ENCODE assay signal across 8 cellular contexts in the genomic region with DNA sequence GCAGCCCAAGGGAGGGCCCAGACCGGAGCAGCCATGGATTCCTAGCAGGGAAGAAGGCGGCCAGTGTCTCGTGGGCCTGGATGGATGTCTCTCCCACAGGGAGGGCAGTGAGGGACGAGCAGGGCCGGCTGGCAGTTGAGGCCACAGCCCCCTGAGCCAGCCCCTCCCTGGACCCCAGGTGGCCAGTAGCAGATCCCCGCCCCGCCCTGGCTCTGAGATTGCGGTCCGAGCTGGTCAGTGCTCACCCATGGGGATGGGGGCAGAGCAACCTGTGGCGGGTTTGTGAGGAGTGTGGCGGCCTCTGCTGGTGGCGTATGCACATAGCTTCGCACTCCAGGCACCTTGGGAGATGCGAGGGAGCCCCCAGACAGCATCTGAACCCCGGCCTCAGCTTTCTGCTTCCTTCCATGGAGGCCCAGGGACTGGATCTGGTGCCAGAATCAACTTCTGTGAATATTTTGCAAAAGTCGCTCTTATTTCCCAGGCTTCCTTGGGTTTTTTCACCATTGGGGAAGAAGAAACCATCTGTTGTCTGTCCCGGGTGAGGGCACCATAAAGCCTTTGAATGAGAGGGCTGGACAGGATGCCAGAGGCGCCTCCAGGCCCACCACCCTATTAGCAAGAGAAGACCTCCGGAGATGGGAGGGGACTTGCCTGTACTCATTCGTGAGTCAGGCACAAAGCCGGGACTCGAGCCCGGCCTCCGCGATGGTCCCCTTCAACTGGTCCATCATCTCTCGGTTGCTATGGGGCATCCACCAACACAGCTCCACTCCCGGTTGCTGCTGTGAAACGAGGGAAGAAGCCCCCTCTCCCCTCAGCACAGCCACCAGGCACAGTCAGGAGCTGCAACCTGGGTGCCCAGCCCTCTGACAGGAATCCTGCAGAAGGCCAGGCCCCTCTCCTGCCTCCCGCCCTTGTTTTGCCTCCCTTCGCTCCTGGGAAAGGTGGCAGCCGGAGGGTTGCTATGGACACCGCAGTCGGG. TPM values are rescaled to one million over a fixed set of nuclear protein-coding genes. Genes with fewer than 3 reads are reported as not detected.
A peak's percentile ranks its signal among the peaks of the same experiment; 100 is the strongest.
DNase-seq lines count a peak whose midpoint lies in the region; ATAC-seq, FAIRE-seq and TF ChIP-seq lines count a peak whose summit lies in the region.

No MANE protein-coding gene starts in this region.

- H3K27ac ChIP-seq in CD4-positive, alpha-beta memory T cell (ENCODE audit: low read depth, low read length): no peak overlapping the region

- no peaks in the 10 kb centered on the region for H3K27me3 ChIP-seq in CD4-positive, alpha-beta memory T cell (ENCODE audit: insufficient read depth, low read length)
- H3K27me3 ChIP-seq in bronchial epithelial cell (ENCODE audit: control insufficient read depth, insufficient read depth, low read length) (peaks cover 2% of the 10 kb centered on the region), kidney epithelial cell (ENCODE audit: control insufficient read depth, insufficient read depth, low read length) (no peaks in the 10 kb centered on the region)

- H3K4me3 ChIP-seq in CD4-positive, alpha-beta memory T cell (ENCODE audit: low read length in 2 of 2): no peak overlapping the region
- H3K4me3 ChIP-seq in HFF-Myc (replicated peaks; ENCODE audit: low read depth, low read length) (no peak overlapping the region), bronchial epithelial cell (ENCODE audit: low read depth, low read length) (no peak overlapping the region), kidney epithelial cell (ENCODE audit: low read depth, low read length) (no peak overlapping the region)

- FAIRE-seq in bronchial epithelial cell (lab: Jason Lieb, UNC): no peak

- TF ChIP-seq CTCF in HFF-Myc (IDR thresholded peaks at IDR 0.05; ENCODE audit: low read depth, low read length, missing control alignments) (peak; percentile 83), activated B cell treated with CpG ODN at 0.5 μM for 24 hours (IDR thresholded peaks at IDR 0.05) (no peak), bronchial epithelial cell (IDR thresholded peaks at IDR 0.05; ENCODE audit: insufficient read depth, low read length, severe bottlenecking) (peak; percentile 91), kidney epithelial cell (IDR thresholded peaks at IDR 0.05; ENCODE audit: insufficient read depth, low read length, poor library complexity, severe bottlenecking) (peak; percentile 85)

- intact Hi-C loops in CD4-positive, alpha-beta memory T cell (cut with micrococcal nuclease): loop anchor here (1.0 kb wide), 4 partner anchors 106 to 399 kb away; no protein-coding TSS in a partner anchor
- intact Hi-C loops in activated B cell treated with CpG ODN at 0.5 μM for 24 hours (cut with micrococcal nuclease): loop anchor here (1.0 to 2.0 kb wide), 5 partner anchors 118 to 399 kb away; no protein-coding TSS in a partner anchor

- ATAC-seq in activated B cell treated with CpG ODN at 0.5 μM for 24 hours (ENCODE audit: low read depth) (peak; percentile 99), GM21576 (IDR thresholded peaks at IDR 0.05; ENCODE audit: unreplicated experiment) (no peak)

- H3K36me3 ChIP-seq in CD4-positive, alpha-beta memory T cell (ENCODE audit: insufficient read depth, low read length): no peaks in the 10 kb centered on the region
- H3K36me3 ChIP-seq in bronchial epithelial cell (ENCODE audit: control insufficient read depth, insufficient read depth, low read length) (no peaks in the 10 kb centered on the region), kidney epithelial cell (ENCODE audit: control insufficient read depth, insufficient read depth, low read length) (no peaks in the 10 kb centered on the region)

- H3K27ac Mint-ChIP-seq in CD4-positive, alpha-beta memory T cell: no peak overlapping the region
- no peak overlapping the region for H3K27ac Mint-ChIP-seq in activated B cell treated with CpG ODN at 0.5 μM for 24 hours

- H3K4me1 Mint-ChIP-seq in CD4-positive, alpha-beta memory T cell: peaks cover 0 to 1% (median 0%) of the 10 kb centered on the region in 4 donors
- H3K4me1 Mint-ChIP-seq in activated B cell treated with CpG ODN at 0.5 μM for 24 hours: no peaks in the 10 kb centered on the region

- POLR2A ChIA-PET in CD4-positive, alpha-beta memory T cell (lab: Charles Lee; ENCODE audit: partially characterized antibody): interaction anchor here (0.9 to 1.6 kb wide), 4 partner anchors 83 to 319 kb away, joined by 3 to 5 read pairs (median 3); partner anchors contain the start of gene PYGO2
- POLR2A ChIA-PET in activated B cell treated with CpG ODN at 0.5 μM for 24 hours (lab: Charles Lee): interaction anchor here (0.8 to 1.6 kb wide), 3 partner anchors 15 to 321 kb away, joined by 3 to 10 read pairs (median 4); partner anchors contain the start of gene UBE2Q1

- H3K4me3 Mint-ChIP-seq in CD4-positive, alpha-beta memory T cell: no peak overlapping the region
- H3K4me3 Mint-ChIP-seq in activated B cell treated with CpG ODN at 0.5 μM for 24 hours: no peak overlapping the region

- no peaks in the 10 kb centered on the region for H3K9me3 ChIP-seq in CD4-positive, alpha-beta memory T cell (ENCODE audit: control insufficient read depth in 1 of 2, low read length in 2 of 2)

- H3K4me1 ChIP-seq in CD4-positive, alpha-beta memory T cell (ENCODE audit: insufficient read depth, low read length): no peaks in the 10 kb centered on the region

- CTCF ChIA-PET in CD4-positive, alpha-beta memory T cell (lab: Charles Lee; ENCODE audit: partially characterized antibody): interaction anchor here (0.6 to 4.3 kb wide), 27 partner anchors 9 to 1130 kb away, joined by 3 to 29 read pairs (median 4); no protein-coding TSS in a partner anchor
- CTCF ChIA-PET in activated B cell treated with CpG ODN at 0.5 μM for 24 hours (lab: Charles Lee): interaction anchor here (0.7 to 2.7 kb wide), 19 partner anchors 13 to 398 kb away, joined by 3 to 36 read pairs (median 4); no protein-coding TSS in a partner anchor

- DNase-seq in CD4-positive, alpha-beta memory T cell: peak; percentile 58 to 68 (median 62)
- no peak for DNase-seq in HFF-Myc (ENCODE audit: extremely low read depth, low read depth)
- DNase-seq in NCI-H2196 treated with DMSO at 0.1 percent for 48 hours (lab: John Stamatoyannopoulos, UW; ENCODE audit: unreplicated experiment): peak; percentile 60
- peak; percentile 64 for DNase-seq in activated B cell treated with CpG ODN at 0.5 μM for 24 hours
- DNase-seq in bronchial epithelial cell (ENCODE audit: low read depth): peak; percentile 33
- DNase-seq in kidney epithelial cell (ENCODE audit: low read depth): peak; percentile 12
- peak; percentile 78 to 79 for DNase-seq in stimulated activated CD4-positive, alpha-beta T cell treated with anti-CD3 and anti-CD28 coated beads, Interleukin-2, amount 100 ng/mL, for 24 hours

- peaks cover 2 to 5% of the 10 kb centered on the region in 2 donors for H3K27me3 Mint-ChIP-seq in CD4-positive, alpha-beta memory T cell
- no peaks in the 10 kb centered on the region for H3K27me3 Mint-ChIP-seq in activated B cell treated with CpG ODN at 0.5 μM for 24 hours

- H3K36me3 Mint-ChIP-seq in CD4-positive, alpha-beta memory T cell: no peaks in the 10 kb centered on the region
- H3K36me3 Mint-ChIP-seq in activated B cell treated with CpG ODN at 0.5 μM for 24 hours (ENCODE audit: low read depth): no peaks in the 10 kb centered on the region

- H3K9me3 Mint-ChIP-seq in CD4-positive, alpha-beta memory T cell: peaks cover 0 to 2% (median 0%) of the 10 kb centered on the region in 8 donors
- H3K9me3 Mint-ChIP-seq in activated B cell treated with CpG ODN at 0.5 μM for 24 hours: no peaks in the 10 kb centered on the region

RNA-seq across cellular contexts. Expression of gene KCNN3, which starts 8.6 kb away (rescaled TPM):
- under 1 TPM in 1 of 2 experiments, not detected in 1; 0.06 TPM for total RNA-seq in CD4-positive, alpha-beta memory T cell
- not detected for polyA plus RNA-seq in CD4-positive, alpha-beta memory T cell
- total RNA-seq in activated B cell treated with CpG ODN at 0.5 μM for 24 hours: 0.44 and 1.1 TPM in 2 replicates
- under 0.01 TPM in 1 of 2 replicates, not detected in the other for total RNA-seq in bronchial epithelial cell
- 0.04 and 0.34 TPM in 2 replicates for total RNA-seq in kidney epithelial cell

RNA-seq across cellular contexts. Expression of gene PMVK, which starts 57.9 kb away (rescaled TPM):
- total RNA-seq in CD4-positive, alpha-beta memory T cell: 10 to 100 TPM; 17.6 to 21.2 TPM
- 10 to 100 TPM; 61.7 to 87.0 TPM for polyA plus RNA-seq in CD4-positive, alpha-beta memory T cell
- total RNA-seq in activated B cell treated with CpG ODN at 0.5 μM for 24 hours: 24.6 and 26.3 TPM in 2 replicates
- total RNA-seq in bronchial epithelial cell: 11.3 and 24.6 TPM in 2 replicates
- total RNA-seq in kidney epithelial cell: 9.7 and 13.6 TPM in 2 replicates
